In the genomic region with DNA sequence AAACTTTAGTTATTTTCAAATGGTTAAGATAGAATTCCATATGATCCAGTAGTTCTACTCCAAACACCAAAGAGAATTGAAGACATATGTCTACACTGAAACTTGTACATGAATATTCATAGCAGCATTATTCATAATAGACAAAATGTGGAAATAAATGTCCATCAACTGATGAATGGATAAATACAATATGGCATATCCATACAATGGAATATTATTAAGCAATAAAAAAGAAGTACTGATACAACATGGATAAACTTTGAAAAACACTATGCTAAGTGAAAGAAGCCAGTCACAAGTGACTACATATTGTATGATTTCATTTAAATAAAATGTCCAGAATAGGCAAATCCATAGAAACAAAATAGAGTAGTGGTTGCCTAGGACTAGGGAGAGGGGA, we compare ENCODE assay signal across 9 cellular contexts.
"Had no signal": no experiment of that assay in that cellular context is flagged by ENCODE, and none has a peak within 500 bp of the region (broad histone marks: within the 10 kb centered on the region; RNA-seq: fewer than 3 reads in every experiment).

No MANE protein-coding gene starts in this region.

- H3K4me1 ChIP-seq: HAP-1 had no signal

- H3K9ac ChIP-seq: GM23248 had no signal

- H3K27ac ChIP-seq: GM23248 had no signal

- DNase-seq: GM23248, GOT3, H7, IMR-90, KG1 had no signal

- H3K9me3 ChIP-seq: HAP-1 had no signal

- H3K36me3 ChIP-seq: HAP-1 had no signal

- H2AFZ ChIP-seq: GM23248 had no signal

- FAIRE-seq: HTR-8/SVneo, K562 had no signal

- H3K4me3 ChIP-seq: GM23248, HAP-1, K562 had no signal

- ATAC-seq: HCT116, K562 had no signal
